ENCODE assay signal across 8 cellular contexts in the genomic region with DNA sequence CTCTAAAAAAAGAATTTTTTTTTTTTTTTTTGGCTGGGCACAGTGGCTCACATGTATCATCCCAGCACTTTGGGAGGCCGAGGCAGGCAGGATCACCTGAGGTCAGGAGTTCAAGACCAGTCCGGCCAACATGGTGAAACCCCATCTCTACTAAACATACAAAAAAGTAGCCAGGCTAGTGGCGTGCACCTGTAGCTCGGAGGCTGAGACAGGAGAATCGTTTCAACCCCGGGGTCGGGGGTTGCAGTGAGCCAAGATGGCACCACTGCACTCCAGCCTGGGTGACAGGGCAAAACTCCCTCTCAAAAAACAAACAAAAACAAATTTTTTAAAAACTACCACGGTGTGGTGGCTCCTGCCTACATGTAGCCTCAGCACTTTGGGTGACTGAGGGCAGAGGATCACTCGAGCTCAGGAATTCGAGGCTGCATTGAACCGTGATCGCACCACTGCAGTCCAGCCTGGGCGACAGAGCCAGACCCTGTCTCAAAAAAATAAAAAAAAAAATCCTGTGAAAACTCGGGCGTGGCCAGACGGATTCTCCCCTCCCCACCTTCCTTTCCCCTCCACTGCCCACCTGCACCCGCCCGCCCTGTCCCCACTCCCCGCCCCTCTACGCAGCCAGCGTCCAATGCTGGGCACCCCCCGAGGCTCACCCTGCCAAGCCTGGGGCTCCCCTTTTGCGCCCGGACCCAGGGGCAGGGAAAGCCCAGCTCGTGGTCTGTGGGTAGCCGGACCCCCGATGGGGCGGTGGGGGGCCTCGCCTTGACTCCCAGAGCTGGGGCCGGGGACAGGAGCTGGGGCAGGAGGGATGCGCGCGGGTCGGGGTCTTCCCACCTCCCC. TPM values are rescaled to one million over a fixed set of nuclear protein-coding genes. Genes with fewer than 3 reads are reported as not detected.
DNase-seq lines count a peak whose midpoint lies in the region; ATAC-seq and TF ChIP-seq lines count a peak whose summit lies in the region.

No MANE protein-coding gene starts in this region.

- peaks cover 58% of the 10 kb centered on the region for H3K79me2 ChIP-seq in KMS-11 (ENCODE audit: insufficient read depth, low read depth)

- H3K4me3 ChIP-seq in KMS-11 (IDR thresholded peaks at IDR 0.05; ENCODE audit: insufficient read depth, low read depth, low read length) (no peak overlapping the region), testis (peak overlapping the region; percentile 71 to 73)

- no peak overlapping the region for H2AFZ ChIP-seq in KMS-11 (ENCODE audit: low read depth)

- H3K27ac ChIP-seq in KMS-11 (peak overlapping the region; percentile 97), testis (peak overlapping the region in 1 of 2 donors; percentile 64)

- H3K4me1 Mint-ChIP-seq in brain: peaks cover 37% of the 10 kb centered on the region

- ATAC-seq in GM21390 (IDR thresholded peaks at IDR 0.05; ENCODE audit: unreplicated experiment) (peak; percentile 37), left lobe of liver (peak; percentile 50)

- H3K27me3 ChIP-seq in KMS-11 (ENCODE audit: insufficient read depth, low read depth) (no peaks in the 10 kb centered on the region), testis (no peaks in the 10 kb centered on the region)

- H3K27ac Mint-ChIP-seq in brain: peak overlapping the region; percentile 62 to 93 (median 85)

- peaks cover 6% of the 10 kb centered on the region for H3K27me3 Mint-ChIP-seq in brain

- WGBS in testis, 2 donors: 23 to 29% methylated on average over 26 to 27 of the region's 34 CpGs

- intact Hi-C loops in testis (cut with DNase I; ENCODE audit: low total_unique reads): no loop called here

- H3K9me3 Mint-ChIP-seq in brain: no peaks in the 10 kb centered on the region

- H4K20me1 ChIP-seq in KMS-11 (ENCODE audit: insufficient read depth): no peaks in the 10 kb centered on the region

- peaks cover 3% of the 10 kb centered on the region; the same call in 1 of the 2 replicates for H3K36me3 ChIP-seq in KMS-11 (ENCODE audit: insufficient read depth)
- no peaks in the 10 kb centered on the region for H3K36me3 ChIP-seq in testis (ENCODE audit: low read depth, missing control alignments)

- H3K36me3 Mint-ChIP-seq in brain: peaks cover 13% of the 10 kb centered on the region

- DNase-seq in DMS79 (lab: John Stamatoyannopoulos, UW): peak; percentile 17
- no peak for DNase-seq in left lobe of liver (ENCODE audit: low spot score)
- DNase-seq in testis: no peak
- no peak for DNase-seq in NCI-H510A treated with DMSO at 0.1 percent for 48 hours (lab: John Stamatoyannopoulos, UW)
- no peak for DNase-seq in COLO668 (lab: John Stamatoyannopoulos, UW; ENCODE audit: unreplicated experiment)

- peak overlapping the region; percentile 88 for H3K9ac ChIP-seq in KMS-11

- H3K4me3 Mint-ChIP-seq in brain: peak overlapping the region; percentile 79 to 83 (median 82)

- no peak for TF ChIP-seq POLR2A in testis (IDR thresholded peaks at IDR 0.05)

- H3K4me2 ChIP-seq in KMS-11: peak overlapping the region; percentile 90

- peaks cover 80% of the 10 kb centered on the region for H3K4me1 ChIP-seq in KMS-11 (ENCODE audit: low read depth, poor library complexity, severe bottlenecking)
- peaks cover 6% of the 10 kb centered on the region for H3K4me1 ChIP-seq in testis

- no peaks in the 10 kb centered on the region for H3K9me3 ChIP-seq in testis

- TF ChIP-seq CTCF in KMS-11 (conservative IDR thresholded peaks at IDR 0.05; ENCODE audit: low read depth, low read length): no peak
- TF ChIP-seq CTCF in brain (conservative IDR thresholded peaks at IDR 0.05): no peak
- no peak for TF ChIP-seq CTCF in testis (IDR thresholded peaks at IDR 0.05)

RNA-seq across cellular contexts. Expression of gene ORAI2, which starts 0.7 kb away (rescaled TPM):
- polyA plus RNA-seq in brain (ENCODE audit: insufficient read depth, low read depth, low replicate concordance) (23.7 TPM), testis (ENCODE audit: insufficient read depth, low read depth, low replicate concordance) (9.9 TPM)
- total RNA-seq in left lobe of liver (1.9 TPM), testis (10 to 100 TPM in 1 of 2 donors, 1 to 10 TPM in 1; 9.7 to 10.3 TPM)

RNA-seq across cellular contexts. Expression of gene ALKBH4, which starts 32.0 kb away (rescaled TPM):
- polyA plus RNA-seq in brain (ENCODE audit: insufficient read depth, low read depth, low replicate concordance): 16.3 TPM
- 8.3 TPM for total RNA-seq in left lobe of liver
- 10 to 100 TPM; 26.7 to 27.7 TPM for total RNA-seq in testis
- 9.3 TPM for polyA plus RNA-seq in testis (ENCODE audit: insufficient read depth, low read depth, low replicate concordance)

RNA-seq across cellular contexts. Expression of gene LRWD1, which starts 32.1 kb away (rescaled TPM):
- polyA plus RNA-seq in brain (ENCODE audit: insufficient read depth, low read depth, low replicate concordance) (30.4 TPM), testis (ENCODE audit: insufficient read depth, low read depth, low replicate concordance) (540 TPM)
- total RNA-seq in left lobe of liver (16.4 TPM), testis (100 to 1,000 TPM; 221 to 350 TPM)

RNA-seq across cellular contexts. Expression of gene PRKRIP1, which starts 36.5 kb away (rescaled TPM):
- 17.8 TPM for polyA plus RNA-seq in brain (ENCODE audit: insufficient read depth, low read depth, low replicate concordance)
- 10.8 TPM for total RNA-seq in left lobe of liver
- 10 to 100 TPM; 52.5 to 71.1 TPM for total RNA-seq in testis
- polyA plus RNA-seq in testis (ENCODE audit: insufficient read depth, low read depth, low replicate concordance): 50.8 TPM

RNA-seq across cellular contexts. Expression of gene POLR2J, which starts 46.0 kb away (rescaled TPM):
- polyA plus RNA-seq in brain (ENCODE audit: insufficient read depth, low read depth, low replicate concordance) (142 TPM), testis (ENCODE audit: insufficient read depth, low read depth, low replicate concordance) (73.1 TPM)
- total RNA-seq in left lobe of liver (29.9 TPM), testis (10 to 100 TPM; 33.9 to 46.0 TPM)

Comparison
In these comparisons a context has a peak if more than half of its experiments do, and no peak if none do; other contexts are left out.
1. RNA of gene LRWD1, which starts 32.1 kb away (total RNA-seq): 221 to 350 TPM in testis; 16.4 TPM in left lobe of liver (single experiment); every median in the first group is over 10 times any median in the second.